Comparison of ENCODE assay signal across 11 cellular contexts in genomic region chr2:211503856-211504255, GRCh38.
DNase-seq lines count a peak whose midpoint lies in the region; ATAC-seq, FAIRE-seq and TF ChIP-seq lines count a peak whose summit lies in the region.
"Had no signal": no experiment of that assay in that cellular context is flagged by ENCODE, and none has a peak within 500 bp of the region (broad histone marks: within the 10 kb centered on the region; RNA-seq: fewer than 3 reads in every experiment).

No MANE protein-coding gene starts in this region.

- DNase-seq in foreskin keratinocyte (no peak), HTR-8/SVneo (ENCODE audit: insufficient read length, low spot score) (no peak), body of pancreas (no peak), NCI-H2196 treated with DMSO at 0.1 percent for 48 hours (lab: John Stamatoyannopoulos, UW; ENCODE audit: unreplicated experiment) (no peak), coronary artery (ENCODE audit: low spot score) (no peak)
- DNase-seq: Calu3, dorsolateral prefrontal cortex, Kasumi-1 had no signal

- intact Hi-C loops in body of pancreas (cut with DNase I): no loop called here

- no peak overlapping the region for H3K4me3 ChIP-seq in KMS-11 (IDR thresholded peaks at IDR 0.05; ENCODE audit: insufficient read depth, low read depth, low read length)
- no peak overlapping the region for H3K4me3 ChIP-seq in body of pancreas
- no peak overlapping the region for H3K4me3 ChIP-seq in coronary artery
- H3K4me3 ChIP-seq: dorsolateral prefrontal cortex had no signal

- H3K4me1 ChIP-seq in KMS-11 (ENCODE audit: low read depth, poor library complexity, severe bottlenecking) (no peaks in the 10 kb centered on the region), foreskin keratinocyte (no peaks in the 10 kb centered on the region), body of pancreas (no peaks in the 10 kb centered on the region)

- no peaks in the 10 kb centered on the region for H3K79me2 ChIP-seq in KMS-11 (ENCODE audit: insufficient read depth, low read depth)

- no peaks in the 10 kb centered on the region for H4K20me1 ChIP-seq in KMS-11 (ENCODE audit: insufficient read depth)

- ATAC-seq in GM18861 (IDR thresholded peaks at IDR 0.05; ENCODE audit: unreplicated experiment) (peak; percentile 64), GM21786 (IDR thresholded peaks at IDR 0.05; ENCODE audit: unreplicated experiment) (peak; percentile 69), foreskin keratinocyte (no peak), body of pancreas (no peak)

- TF ChIP-seq POLR2A in body of pancreas (IDR thresholded peaks at IDR 0.05): no peak

- no peaks in the 10 kb centered on the region for H3K9me3 ChIP-seq in body of pancreas

- no peak overlapping the region for H3K27ac ChIP-seq in KMS-11
- no peak overlapping the region for H3K27ac ChIP-seq in foreskin keratinocyte
- no peak overlapping the region for H3K27ac ChIP-seq in body of pancreas
- H3K27ac ChIP-seq in coronary artery: no peak overlapping the region
- H3K27ac ChIP-seq: dorsolateral prefrontal cortex had no signal

- no peak overlapping the region for H3K9ac ChIP-seq in KMS-11

- H3K4me2 ChIP-seq in KMS-11: no peak overlapping the region

- no peaks in the 10 kb centered on the region for H3K36me3 ChIP-seq in KMS-11 (ENCODE audit: insufficient read depth)
- H3K36me3 ChIP-seq in body of pancreas (replicated peaks in 1 of 2; ENCODE audit: insufficient read depth in 1 of 2, low read depth in 2 of 2): no peaks in the 10 kb centered on the region

- FAIRE-seq in HTR-8/SVneo (lab: Jason Lieb, UNC): no peak

- no peaks in the 10 kb centered on the region for H3K27me3 ChIP-seq in KMS-11 (ENCODE audit: insufficient read depth, low read depth)
- H3K27me3 ChIP-seq in foreskin keratinocyte: no peaks in the 10 kb centered on the region
- no peaks in the 10 kb centered on the region for H3K27me3 ChIP-seq in body of pancreas

- TF ChIP-seq CTCF in KMS-11 (conservative IDR thresholded peaks at IDR 0.05; ENCODE audit: low read depth, low read length): peak; percentile 49
- TF ChIP-seq CTCF in foreskin keratinocyte (conservative IDR thresholded peaks at IDR 0.05): peak; percentile 30
- TF ChIP-seq CTCF in body of pancreas (IDR thresholded peaks at IDR 0.05): no peak
- TF ChIP-seq CTCF in coronary artery (IDR thresholded peaks at IDR 0.05): no peak

- H2AFZ ChIP-seq in KMS-11 (ENCODE audit: low read depth): no peak overlapping the region

Comparison
In these comparisons a context has a peak if more than half of its experiments do, and no peak if none do; other contexts are left out.
1. ATAC-seq: peak in GM18861 (single experiment) and GM21786 (single experiment); none in foreskin keratinocyte (single experiment) and body of pancreas (single experiment).
2. CTCF ChIP-seq: peak in KMS-11 (single experiment) and foreskin keratinocyte (single experiment); none in body of pancreas (0 of 7) and coronary artery (single experiment).